8 cellular contexts compared by ENCODE assay signal in genomic region chr12:4538207-4539160, GRCh38. TPM values are rescaled to one million over a fixed set of nuclear protein-coding genes. Genes with fewer than 3 reads are reported as not detected.
DNase-seq lines count a peak whose midpoint lies in the region; ATAC-seq and TF ChIP-seq lines count a peak whose summit lies in the region.

Gene RAD51AP1, plus strand, starts transcription at chr12:4538890. Its CDS starts 50 bp downstream, at chr12:4538940.

- intact Hi-C loops in naive thymus-derived CD4-positive, alpha-beta T cell (cut with micrococcal nuclease) = loop anchor here (1.0 to 10.0 kb wide), 12 partner anchors 31 to 1744 kb away; partner anchors contain the start of genes AKAP3 (in 2 of the 2), NDUFA9 (in 2 of the 2), PARP11 (in 2 of the 2) and TIGAR (in 2 of the 2)

- H3K4me2 ChIP-seq in DOHH2 (ENCODE audit: low read length) = peak within 1 kb of the TSS; percentile 95
- peak within 1 kb of the TSS; percentile 88 for H3K4me2 ChIP-seq in fibroblast of lung (ENCODE audit: extremely low read depth, insufficient read depth, low read length)

- H3K4me3 Mint-ChIP-seq in activated T-helper 17 cell treated with anti-CD3 and anti-CD28 coated beads, Interleukin-2, amount 50 U/mL, for 72 hours = peak within 1 kb of the TSS; percentile 92
- H3K4me3 Mint-ChIP-seq in naive thymus-derived CD4-positive, alpha-beta T cell = peak within 1 kb of the TSS; percentile 91 to 99 (median 96)
- H3K4me3 Mint-ChIP-seq in stimulated activated naive B cell treated with anti-CD40 and anti-IgM and Interleukin-4, amounts not matched to agents 10 μg/mL and 1 μg/mL and 100 μg/mL, for 72 hours = peak within 1 kb of the TSS; percentile 89 to 98

- POLR2A ChIA-PET in RWPE1 (lab: Yijun Ruan, JAX; ENCODE audit: low non-redundant PET) = no interaction called here
- POLR2A ChIA-PET in naive thymus-derived CD4-positive, alpha-beta T cell (lab: Charles Lee) = interaction anchor here (0.8 to 1.1 kb wide), 4 partner anchors 10 to 111 kb away, joined by 3 to 7 read pairs (median 3); partner anchors contain the start of genes AKAP3 and NDUFA9

- peaks cover 45% of the 10 kb centered on the region for H3K36me3 ChIP-seq in DOHH2 (ENCODE audit: control insufficient read depth, low read length)
- H3K36me3 ChIP-seq in fibroblast of lung (ENCODE audit: control insufficient read depth, insufficient read depth, low read length) = no peaks in the 10 kb centered on the region
- peaks cover 0 to 2% (median 0%) of the 10 kb centered on the region in 3 experiments for H3K36me3 ChIP-seq in naive thymus-derived CD4-positive, alpha-beta T cell (ENCODE audit: control insufficient read depth in 2 of 3, insufficient read depth in 3 of 3, low read length in 3 of 3)

- H3K79me2 ChIP-seq in DOHH2 (ENCODE audit: control insufficient read depth, low read length) (peaks cover 68% of the 10 kb centered on the region), fibroblast of lung (ENCODE audit: control insufficient read depth, insufficient read depth, low read length) (peaks cover 50% of the 10 kb centered on the region)

- ATAC-seq in activated T-helper 17 cell treated with anti-CD3 and anti-CD28 coated beads, Interleukin-2, amount 50 U/mL, for 72 hours (replicated peaks) = peak; percentile 99
- ATAC-seq in naive thymus-derived CD4-positive, alpha-beta T cell = peak; percentile 100
- ATAC-seq in stimulated activated naive B cell treated with anti-CD40 and anti-IgM and Interleukin-4, amounts not matched to agents 10 μg/mL and 1 μg/mL and 100 μg/mL, for 72 hours (replicated peaks) = peak; percentile 99

- peaks cover 16% of the 10 kb centered on the region for H3K4me1 Mint-ChIP-seq in activated T-helper 17 cell treated with anti-CD3 and anti-CD28 coated beads, Interleukin-2, amount 50 U/mL, for 72 hours
- H3K4me1 Mint-ChIP-seq in naive thymus-derived CD4-positive, alpha-beta T cell = peaks cover 6 to 40% (median 32%) of the 10 kb centered on the region in 7 donors
- H3K4me1 Mint-ChIP-seq in stimulated activated naive B cell treated with anti-CD40 and anti-IgM and Interleukin-4, amounts not matched to agents 10 μg/mL and 1 μg/mL and 100 μg/mL, for 72 hours = peaks cover 13 to 25% of the 10 kb centered on the region in 2 donors

- H2AFZ ChIP-seq in fibroblast of lung (ENCODE audit: low read length) = peak within 1 kb of the TSS; percentile 99

- H3K9me3 ChIP-seq in DOHH2 (ENCODE audit: control insufficient read depth, insufficient read depth, low read length) = no peaks in the 10 kb centered on the region
- H3K9me3 ChIP-seq in fibroblast of lung (ENCODE audit: control insufficient read depth, insufficient read depth, low read depth, low read length) = no peaks in the 10 kb centered on the region
- H3K9me3 ChIP-seq in naive thymus-derived CD4-positive, alpha-beta T cell (ENCODE audit: control insufficient read depth in 2 of 3, low read length in 3 of 3) = no peaks in the 10 kb centered on the region

- DNase-seq in GOT3 (lab: John Stamatoyannopoulos, UW) (peak; percentile 80), LNCaP clone FGC (ENCODE audit: low read depth) (peak; percentile 94), RWPE1 (ENCODE audit: low spot score) (peak; percentile 97), fibroblast of lung (ENCODE audit: low read depth in 2 of 2) (peak; percentile 98 to 99)
- peak; percentile 87 to 98 (median 95) for DNase-seq in naive thymus-derived CD4-positive, alpha-beta T cell
- DNase-seq in stimulated activated naive B cell treated with anti-CD40 and anti-IgM and Interleukin-4, amounts not matched to agents 10 μg/mL and 1 μg/mL and 100 μg/mL, for 72 hours = peak; percentile 92

- H3K4me3 ChIP-seq in DOHH2 (ENCODE audit: low read length) = peak within 1 kb of the TSS; percentile 92
- H3K4me3 ChIP-seq in LNCaP clone FGC (ENCODE audit: low read depth, low read length) = peak within 1 kb of the TSS; percentile 91
- peak within 1 kb of the TSS; percentile 94 to 100 (median 98) for H3K4me3 ChIP-seq in fibroblast of lung (replicated peaks in 1 of 4; ENCODE audit: control extremely low read depth in 1 of 4, insufficient read depth in 1 of 4, low read depth in 3 of 4, low read length in 4 of 4)
- peak within 1 kb of the TSS; percentile 90 for H3K4me3 ChIP-seq in naive thymus-derived CD4-positive, alpha-beta T cell (ENCODE audit: low read length)

- CTCF ChIA-PET in RWPE1 (lab: Yijun Ruan, JAX) = no interaction called here
- CTCF ChIA-PET in naive thymus-derived CD4-positive, alpha-beta T cell (lab: Charles Lee) = interaction anchor here (1.3 kb wide), 1 partner anchor 118 kb away, joined by 3 read pairs; no protein-coding TSS in a partner anchor

- H4K20me1 ChIP-seq in DOHH2 (ENCODE audit: control insufficient read depth, insufficient read depth, low read depth, low read length) (peaks cover 12% of the 10 kb centered on the region), fibroblast of lung (ENCODE audit: control insufficient read depth, extremely low read depth, insufficient read depth, low read length) (no peaks in the 10 kb centered on the region)

- no peaks in the 10 kb centered on the region for H3K27me3 ChIP-seq in DOHH2 (ENCODE audit: control insufficient read depth, low read length)
- no peaks in the 10 kb centered on the region for H3K27me3 ChIP-seq in fibroblast of lung (ENCODE audit: control insufficient read depth, insufficient read depth, low read length)
- no peaks in the 10 kb centered on the region for H3K27me3 ChIP-seq in naive thymus-derived CD4-positive, alpha-beta T cell (ENCODE audit: control insufficient read depth in 2 of 2, insufficient read depth in 2 of 2, low read length in 2 of 2)

- H3K4me1 ChIP-seq in DOHH2 (ENCODE audit: control insufficient read depth, low read length) (peaks cover 63% of the 10 kb centered on the region), fibroblast of lung (ENCODE audit: control insufficient read depth, extremely low read depth, insufficient read depth, low read length) (peaks cover 2% of the 10 kb centered on the region)
- peaks cover 11 to 13% of the 10 kb centered on the region in 2 donors for H3K4me1 ChIP-seq in naive thymus-derived CD4-positive, alpha-beta T cell (ENCODE audit: control insufficient read depth in 2 of 2, insufficient read depth in 2 of 2, low read length in 2 of 2)

- H3K27me3 Mint-ChIP-seq in activated T-helper 17 cell treated with anti-CD3 and anti-CD28 coated beads, Interleukin-2, amount 50 U/mL, for 72 hours = no peaks in the 10 kb centered on the region
- H3K27me3 Mint-ChIP-seq in naive thymus-derived CD4-positive, alpha-beta T cell = no peaks in the 10 kb centered on the region
- no peaks in the 10 kb centered on the region for H3K27me3 Mint-ChIP-seq in stimulated activated naive B cell treated with anti-CD40 and anti-IgM and Interleukin-4, amounts not matched to agents 10 μg/mL and 1 μg/mL and 100 μg/mL, for 72 hours

- peak within 1 kb of the TSS; percentile 99 for H3K27ac Mint-ChIP-seq in activated T-helper 17 cell treated with anti-CD3 and anti-CD28 coated beads, Interleukin-2, amount 50 U/mL, for 72 hours
- H3K27ac Mint-ChIP-seq in naive thymus-derived CD4-positive, alpha-beta T cell = peak within 1 kb of the TSS; percentile 96 to 99 (median 98)
- peak within 1 kb of the TSS; percentile 99 for H3K27ac Mint-ChIP-seq in stimulated activated naive B cell treated with anti-CD40 and anti-IgM and Interleukin-4, amounts not matched to agents 10 μg/mL and 1 μg/mL and 100 μg/mL, for 72 hours

- H3K9me3 Mint-ChIP-seq in activated T-helper 17 cell treated with anti-CD3 and anti-CD28 coated beads, Interleukin-2, amount 50 U/mL, for 72 hours = no peaks in the 10 kb centered on the region
- H3K9me3 Mint-ChIP-seq in naive thymus-derived CD4-positive, alpha-beta T cell = peaks cover 0 to 6% (median 0%) of the 10 kb centered on the region in 11 donors
- H3K9me3 Mint-ChIP-seq in stimulated activated naive B cell treated with anti-CD40 and anti-IgM and Interleukin-4, amounts not matched to agents 10 μg/mL and 1 μg/mL and 100 μg/mL, for 72 hours = no peaks in the 10 kb centered on the region

- H3K9me2 ChIP-seq in DOHH2 (replicated peaks; ENCODE audit: control insufficient read depth, low read length) = no peaks in the 10 kb centered on the region

- peaks cover 10% of the 10 kb centered on the region for H3F3A ChIP-seq in DOHH2 (ENCODE audit: control insufficient read depth, insufficient read depth)

- TF ChIP-seq CTCF in DOHH2 (IDR thresholded peaks at IDR 0.05; ENCODE audit: low read depth, low read length, poor library complexity, severe bottlenecking) (no peak), LNCaP clone FGC (IDR thresholded peaks at IDR 0.05; ENCODE audit: control insufficient read depth, extremely low read depth, insufficient read depth) (no peak), RWPE1 (conservative IDR thresholded peaks at IDR 0.05; ENCODE audit: low read depth) (no peak), fibroblast of lung (conservative IDR thresholded peaks at IDR 0.05 in 1 of 2, IDR thresholded peaks at IDR 0.05 in 1 of 2; ENCODE audit: low read depth in 1 of 2, low read length in 2 of 2) (no peak)

- H3K36me3 Mint-ChIP-seq in activated T-helper 17 cell treated with anti-CD3 and anti-CD28 coated beads, Interleukin-2, amount 50 U/mL, for 72 hours (ENCODE audit: low read depth) = peaks cover 49% of the 10 kb centered on the region
- peaks cover 0 to 4% (median 0%) of the 10 kb centered on the region in 5 donors for H3K36me3 Mint-ChIP-seq in naive thymus-derived CD4-positive, alpha-beta T cell
- peaks cover 1 to 4% of the 10 kb centered on the region in 2 donors for H3K36me3 Mint-ChIP-seq in stimulated activated naive B cell treated with anti-CD40 and anti-IgM and Interleukin-4, amounts not matched to agents 10 μg/mL and 1 μg/mL and 100 μg/mL, for 72 hours

- H3K27ac ChIP-seq in DOHH2 (ENCODE audit: low read depth, low read length) = peak within 1 kb of the TSS; percentile 69
- peak within 1 kb of the TSS; percentile 78 for H3K27ac ChIP-seq in RWPE1
- peak within 1 kb of the TSS; percentile 99 for H3K27ac ChIP-seq in fibroblast of lung (ENCODE audit: insufficient read depth, low read length)
- peak within 1 kb of the TSS; percentile 84 for H3K27ac ChIP-seq in naive thymus-derived CD4-positive, alpha-beta T cell (ENCODE audit: low read depth, low read length)

- H3K9ac ChIP-seq in fibroblast of lung (ENCODE audit: insufficient read depth, low read length) = peak within 1 kb of the TSS; percentile 96

RNA-seq across cellular contexts. Expression of gene RAD51AP1, which starts in this region (rescaled TPM):
- total RNA-seq in activated T-helper 17 cell treated with anti-CD3 and anti-CD28 coated beads, Interleukin-2, amount 50 U/mL, for 72 hours = 10 to 100 TPM; 43.9 to 56.7 TPM
- 1.0 and 4.1 TPM in 2 replicates for total RNA-seq in fibroblast of lung
- polyA plus RNA-seq in fibroblast of lung = 11.0 and 28.9 TPM in 2 replicates
- polyA plus RNA-seq in fibroblast of lung (2012) = 5.0 and 14.8 TPM in 2 replicates
- polyA minus RNA-seq in fibroblast of lung (ENCODE audit: low replicate concordance) = 0.59 TPM in 1 of 2 replicates, not detected in the other
- 10 to 100 TPM in 1 of 5 experiments, 1 to 10 TPM in 3, under 1 TPM in 1; 0.13 to 37.6 (median 1.7) TPM for total RNA-seq in naive thymus-derived CD4-positive, alpha-beta T cell
- polyA plus RNA-seq in naive thymus-derived CD4-positive, alpha-beta T cell = 1 to 10 TPM in 1 of 2 donors, under 1 TPM in 1; 0.73 to 1.1 TPM

Comparison
In these comparisons a context has a peak if more than half of its experiments do, and no peak if none do; other contexts are left out.
1. Peak in every context shown above with its lines: DNase-seq, ATAC-seq, H3K4me3 ChIP-seq and H3K27ac ChIP-seq.